ENCODE assay signal across 22 cellular contexts in genomic region chr19:31451686-31452325, GRCh38.
DNase-seq lines count a peak whose midpoint lies in the region; ATAC-seq, FAIRE-seq and TF ChIP-seq lines count a peak whose summit lies in the region.
"Had no signal": no experiment of that assay in that cellular context is flagged by ENCODE, and none has a peak within 500 bp of the region (broad histone marks: within the 10 kb centered on the region; RNA-seq: fewer than 3 reads in every experiment).

No MANE protein-coding gene starts in this region.

- no peaks in the 10 kb centered on the region for H3K27me3 ChIP-seq in right atrium auricular region
- H3K27me3 ChIP-seq in right cardiac atrium (ENCODE audit: control insufficient read depth, insufficient read depth) = no peaks in the 10 kb centered on the region
- no peaks in the 10 kb centered on the region for H3K27me3 ChIP-seq in astrocyte (ENCODE audit: insufficient read depth, low read length)
- H3K27me3 ChIP-seq: testis, uterus had no signal

- peaks cover 2% of the 10 kb centered on the region for H3K4me1 Mint-ChIP-seq in astrocyte (ENCODE audit: low read depth, unreplicated experiment)
- H3K4me1 Mint-ChIP-seq in mesothelial cell of epicardium = peaks cover 35% of the 10 kb centered on the region
- H3K4me1 Mint-ChIP-seq: activated CD4-positive, alpha-beta T cell treated with anti-CD3 and anti-CD28 coated beads, Interleukin-2, amount 10 ng/mL, durations not matched to agents 7 days and 5 days had no signal

- H3K9ac ChIP-seq in astrocyte (ENCODE audit: low read length) = no peak overlapping the region

- no peaks in the 10 kb centered on the region for H4K20me1 ChIP-seq in astrocyte (ENCODE audit: insufficient read depth, low read length)

- H3K9me3 Mint-ChIP-seq in astrocyte (ENCODE audit: unreplicated experiment) = no peaks in the 10 kb centered on the region
- peaks cover 9% of the 10 kb centered on the region for H3K9me3 Mint-ChIP-seq in mesothelial cell of epicardium
- H3K9me3 Mint-ChIP-seq: activated CD4-positive, alpha-beta T cell treated with anti-CD3 and anti-CD28 coated beads, Interleukin-2, amount 10 ng/mL, durations not matched to agents 7 days and 5 days; activated T-cell treated with anti-CD3 and anti-CD28 coated beads, Interleukin-2, amount 50 U/mL, for 24 hours had no signal

- H3K4me1 ChIP-seq in right atrium auricular region (peaks cover 0 to 5% of the 10 kb centered on the region in 2 donors), right cardiac atrium (ENCODE audit: control insufficient read depth, insufficient read depth, low read length) (peaks cover 3% of the 10 kb centered on the region), astrocyte (ENCODE audit: insufficient read depth, low read length) (no peaks in the 10 kb centered on the region)
- H3K4me1 ChIP-seq: body of pancreas, testis, uterus had no signal

- H3K27ac Mint-ChIP-seq in astrocyte (ENCODE audit: unreplicated experiment) (no peak overlapping the region), mesothelial cell of epicardium (peak overlapping the region; percentile 37)
- H3K27ac Mint-ChIP-seq: activated CD4-positive, alpha-beta T cell treated with anti-CD3 and anti-CD28 coated beads, Interleukin-2, amount 10 ng/mL, durations not matched to agents 7 days and 5 days; activated T-cell treated with anti-CD3 and anti-CD28 coated beads, Interleukin-2, amount 50 U/mL, for 24 hours; CD4-positive, alpha-beta memory T cell had no signal

- H3K27ac ChIP-seq in right atrium auricular region (peak overlapping the region; percentile 3 to 66), right cardiac atrium (ENCODE audit: low read length) (no peak overlapping the region), astrocyte (ENCODE audit: low read depth, low read length) (no peak overlapping the region)
- H3K27ac ChIP-seq: body of pancreas, testis, uterus, VCaP had no signal

- H3K9me3 ChIP-seq in right atrium auricular region = no peaks in the 10 kb centered on the region
- H3K9me3 ChIP-seq in right cardiac atrium (ENCODE audit: control insufficient read depth, low read length) = no peaks in the 10 kb centered on the region
- H3K9me3 ChIP-seq in astrocyte (ENCODE audit: insufficient read depth, low read depth, low read length) = no peaks in the 10 kb centered on the region
- H3K9me3 ChIP-seq: body of pancreas, testis, uterus had no signal

- no peaks in the 10 kb centered on the region for H3K79me2 ChIP-seq in astrocyte (ENCODE audit: insufficient read depth, low read length)

- no peak for DNase-seq in right atrium auricular region (ENCODE audit: low spot score)
- DNase-seq in right cardiac atrium = no peak
- peak; percentile 27 for DNase-seq in astrocyte (ENCODE audit: low read depth)
- DNase-seq in mesothelial cell of epicardium (ENCODE audit: low spot score in 2 of 2, unreplicated experiment in 2 of 2) = no peak
- no peak for DNase-seq in GM03348 (ENCODE audit: low spot score)
- no peak for DNase-seq in AG08395 (ENCODE audit: low spot score)
- DNase-seq in medulla oblongata (ENCODE audit: extremely low spot score) = no peak
- no peak for DNase-seq in activated CD4-positive, CD25-positive, alpha-beta regulatory T cell (lab: John Stamatoyannopoulos, UW)
- DNase-seq: activated CD4-positive, alpha-beta T cell treated with anti-CD3 and anti-CD28 coated beads, Interleukin-2, amount 10 ng/mL, durations not matched to agents 7 days and 5 days; activated T-cell treated with anti-CD3 and anti-CD28 coated beads, Interleukin-2, amount 50 U/mL, for 24 hours; body of pancreas; CD4-positive, alpha-beta memory T cell; NCI-H1436 treated with DMSO at 0.1 percent for 48 hours; NCI-H524; SHP77 treated with DMSO at 0.1 percent for 48 hours; stimulated activated naive CD4-positive, alpha-beta T cell treated with Interleukin-2 at 50 U/mL for 16 hours; testis; uterus had no signal

- no peak for ATAC-seq in right cardiac atrium
- ATAC-seq: body of pancreas, HCT116 had no signal

- no peak overlapping the region for H3K4me2 ChIP-seq in astrocyte (ENCODE audit: low read length)

- TF ChIP-seq CTCF in right atrium auricular region (IDR thresholded peaks at IDR 0.05) (no peak), astrocyte (IDR thresholded peaks at IDR 0.05; ENCODE audit: insufficient read depth, low read depth, low read length) (no peak), mesothelial cell of epicardium (IDR thresholded peaks at IDR 0.05; ENCODE audit: unreplicated experiment) (no peak)

- H3K4me3 ChIP-seq in right atrium auricular region (peak overlapping the region in 1 of 2 donors; percentile 14), right cardiac atrium (ENCODE audit: low read length) (no peak overlapping the region), astrocyte (ENCODE audit: insufficient read depth, low read depth, low read length) (no peak overlapping the region)
- H3K4me3 ChIP-seq: body of pancreas, testis, uterus had no signal

- H3K36me3 ChIP-seq in right atrium auricular region = no peaks in the 10 kb centered on the region
- no peaks in the 10 kb centered on the region for H3K36me3 ChIP-seq in astrocyte (ENCODE audit: insufficient read depth, low read length)
- H3K36me3 ChIP-seq: uterus had no signal

- H2AFZ ChIP-seq in astrocyte (ENCODE audit: low read depth, low read length) = no peak overlapping the region

- H3K27me3 Mint-ChIP-seq in astrocyte (ENCODE audit: low read depth, unreplicated experiment) (peaks cover 5% of the 10 kb centered on the region), mesothelial cell of epicardium (ENCODE audit: low read depth) (no peaks in the 10 kb centered on the region)
- H3K27me3 Mint-ChIP-seq: activated CD4-positive, alpha-beta T cell treated with anti-CD3 and anti-CD28 coated beads, Interleukin-2, amount 10 ng/mL, durations not matched to agents 7 days and 5 days had no signal

- no peak overlapping the region for H3K4me3 Mint-ChIP-seq in astrocyte (ENCODE audit: unreplicated experiment)
- H3K4me3 Mint-ChIP-seq in mesothelial cell of epicardium = no peak overlapping the region
- H3K4me3 Mint-ChIP-seq: activated CD4-positive, alpha-beta T cell treated with anti-CD3 and anti-CD28 coated beads, Interleukin-2, amount 10 ng/mL, durations not matched to agents 7 days and 5 days; activated T-cell treated with anti-CD3 and anti-CD28 coated beads, Interleukin-2, amount 50 U/mL, for 24 hours; CD4-positive, alpha-beta memory T cell had no signal

- H3K36me3 Mint-ChIP-seq in astrocyte (ENCODE audit: low read depth, unreplicated experiment) (no peaks in the 10 kb centered on the region), mesothelial cell of epicardium (no peaks in the 10 kb centered on the region)
- H3K36me3 Mint-ChIP-seq: CD4-positive, alpha-beta memory T cell had no signal

- WGBS in right cardiac atrium = 61% methylated on average over 10 of the region's 10 CpGs

- intact Hi-C loops in right cardiac atrium (cut with DNase I) = no loop called here

- no peak for FAIRE-seq in astrocyte (lab: Jason Lieb, UNC)
- FAIRE-seq: A204.1, endothelial cell of umbilical vein had no signal

Comparison
In these comparisons a context has a peak if more than half of its experiments do, and no peak if none do; other contexts are left out.
1. H3K27ac ChIP-seq: peak in right atrium auricular region (2 of 2); none in right cardiac atrium (single experiment) and astrocyte (single experiment).